ENCODE assay signal across 14 cellular contexts in genomic region chr11:47183969-47184368, GRCh38. TPM values are rescaled to one million over a fixed set of nuclear protein-coding genes. Genes with fewer than 3 reads are reported as not detected.
DNase-seq lines count a peak whose midpoint lies in the region; ATAC-seq and TF ChIP-seq lines count a peak whose summit lies in the region.
"Had no signal": no experiment of that assay in that cellular context is flagged by ENCODE, and none has a peak within 500 bp of the region (broad histone marks: within the 10 kb centered on the region; RNA-seq: fewer than 3 reads in every experiment).

No MANE protein-coding gene starts in this region.

- peak overlapping the region; percentile 92 for H3K4me3 Mint-ChIP-seq in Caco-2 (ENCODE audit: unreplicated experiment)
- peak overlapping the region; percentile 7 for H3K4me3 Mint-ChIP-seq in activated T-helper 1 cell treated with anti-CD3 and anti-CD28 coated beads, Interleukin-12 subunit alpha, Interleukin-12 subunit beta, Interleukin-2, Interleukin-4 antibody, amounts not matched to agents 30 ng/mL and 10 ng/mL and 1 ng/mL, durations not matched to agents 14 hours and 24 hours and 36 hours

- no peak for TF ChIP-seq CTCF in Caco-2 (IDR thresholded peaks at IDR 0.05; ENCODE audit: insufficient read depth in 1 of 2, low read depth in 1 of 2, low read length in 1 of 2, severe bottlenecking in 1 of 2, unreplicated experiment in 1 of 2)

- H3K27me3 ChIP-seq in Caco-2 (replicated peaks; ENCODE audit: control insufficient read depth, insufficient read depth, low read length), result no peaks in the 10 kb centered on the region
- peaks cover 8% of the 10 kb centered on the region for H3K27me3 ChIP-seq in iPS-15b (ENCODE audit: control insufficient read depth, insufficient read depth, low read length)
- peaks cover 5% of the 10 kb centered on the region for H3K27me3 ChIP-seq in rectal smooth muscle tissue (ENCODE audit: control insufficient read depth, insufficient read depth, low read length)
- H3K27me3 ChIP-seq: pancreas had no signal

- peaks cover under 1% of the 10 kb centered on the region for H3K4me1 Mint-ChIP-seq in Caco-2 (ENCODE audit: low read depth, unreplicated experiment)
- peaks cover 5% of the 10 kb centered on the region for H3K4me1 Mint-ChIP-seq in activated T-helper 1 cell treated with anti-CD3 and anti-CD28 coated beads, Interleukin-12 subunit alpha, Interleukin-12 subunit beta, Interleukin-2, Interleukin-4 antibody, amounts not matched to agents 30 ng/mL and 10 ng/mL and 1 ng/mL, durations not matched to agents 14 hours and 24 hours and 36 hours (ENCODE audit: low read depth)

- POLR2A ChIA-PET in Caco-2 (lab: Charles Lee), result interaction anchor here (0.5 to 1.7 kb wide), 2 partner anchors 10 to 69 kb away, joined by 4 to 5 read pairs; no protein-coding TSS in a partner anchor

- H3K36me3 Mint-ChIP-seq in Caco-2 (ENCODE audit: insufficient read depth, unreplicated experiment), result peaks cover 25% of the 10 kb centered on the region
- peaks cover 3% of the 10 kb centered on the region for H3K36me3 Mint-ChIP-seq in activated T-helper 1 cell treated with anti-CD3 and anti-CD28 coated beads, Interleukin-12 subunit alpha, Interleukin-12 subunit beta, Interleukin-2, Interleukin-4 antibody, amounts not matched to agents 30 ng/mL and 10 ng/mL and 1 ng/mL, durations not matched to agents 14 hours and 24 hours and 36 hours (ENCODE audit: low read depth)
- H3K36me3 Mint-ChIP-seq: T-cell had no signal

- ATAC-seq in left lobe of liver, result no peak
- ATAC-seq: GM12878, T-cell had no signal

- peak overlapping the region; percentile 97 for H3K27ac ChIP-seq in rectal smooth muscle tissue (ENCODE audit: low read depth, low read length)

- H3K27ac Mint-ChIP-seq in Caco-2 (ENCODE audit: unreplicated experiment), result no peak overlapping the region
- H3K27ac Mint-ChIP-seq in activated T-helper 1 cell treated with anti-CD3 and anti-CD28 coated beads, Interleukin-12 subunit alpha, Interleukin-12 subunit beta, Interleukin-2, Interleukin-4 antibody, amounts not matched to agents 30 ng/mL and 10 ng/mL and 1 ng/mL, durations not matched to agents 14 hours and 24 hours and 36 hours, result no peak overlapping the region
- H3K27ac Mint-ChIP-seq: T-cell had no signal

- peaks cover 20% of the 10 kb centered on the region for H3K4me1 ChIP-seq in Caco-2
- peaks cover 8% of the 10 kb centered on the region for H3K4me1 ChIP-seq in iPS-15b (ENCODE audit: control insufficient read depth, insufficient read depth, low read length)
- peaks cover 20% of the 10 kb centered on the region for H3K4me1 ChIP-seq in rectal smooth muscle tissue (ENCODE audit: control insufficient read depth, insufficient read depth, low read length)

- TSS peak; percentile 12 for BruUV-seq in Caco-2 (replicated peaks; lab: Mats Ljungman, UMichigan)

- CTCF ChIA-PET in Caco-2 (lab: Charles Lee), result interaction anchor here (0.5 to 4.5 kb wide), 4 partner anchors 10 to 76 kb away, joined by 3 to 31 read pairs (median 8); partner anchors contain the start of gene DDB2

- intact Hi-C loops in Caco-2 (cut with micrococcal nuclease; ENCODE audit: unreplicated experiment), result no loop called here
- intact Hi-C loops in activated T-helper 1 cell treated with anti-CD3 and anti-CD28 coated beads, Interleukin-12 subunit alpha, Interleukin-12 subunit beta, Interleukin-2, Interleukin-4 antibody, amounts not matched to agents 30 ng/mL and 10 ng/mL and 1 ng/mL, durations not matched to agents 14 hours and 24 hours and 36 hours (cut with micrococcal nuclease), result no loop called here

- DNase-seq in Caco-2 (no peak), hippocampal formation (lab: John Stamatoyannopoulos, UW) (no peak), cerebellum (ENCODE audit: low spot score) (no peak), kidney tubule cell (ENCODE audit: low spot score) (no peak), left lobe of liver (ENCODE audit: low spot score) (no peak)
- no peak for DNase-seq in activated T-helper 1 cell treated with anti-CD3 and anti-CD28 coated beads, Interleukin-12 subunit alpha, Interleukin-12 subunit beta, Interleukin-2, Interleukin-4 antibody, amounts not matched to agents 30 ng/mL and 10 ng/mL and 1 ng/mL, durations not matched to agents 14 hours and 24 hours and 36 hours (ENCODE audit: low spot score)
- DNase-seq: activated T-cell treated with anti-CD3 and anti-CD28 coated beads, Interleukin-2, amount 50 U/mL, for 1 hour; NCI-H1092; OCI-M1; T-cell had no signal

- H3K9me3 ChIP-seq in Caco-2, result no peaks in the 10 kb centered on the region
- H3K9me3 ChIP-seq in iPS-15b (ENCODE audit: control insufficient read depth, insufficient read depth, low read length), result no peaks in the 10 kb centered on the region
- H3K9me3 ChIP-seq: pancreas had no signal

- no peaks in the 10 kb centered on the region for H3K27me3 Mint-ChIP-seq in Caco-2 (ENCODE audit: insufficient read depth, unreplicated experiment)
- peaks cover 29% of the 10 kb centered on the region for H3K27me3 Mint-ChIP-seq in activated T-helper 1 cell treated with anti-CD3 and anti-CD28 coated beads, Interleukin-12 subunit alpha, Interleukin-12 subunit beta, Interleukin-2, Interleukin-4 antibody, amounts not matched to agents 30 ng/mL and 10 ng/mL and 1 ng/mL, durations not matched to agents 14 hours and 24 hours and 36 hours (ENCODE audit: insufficient read depth)

- no peak overlapping the region for H3K4me3 ChIP-seq in Caco-2 (ENCODE audit: low read depth, low read length)
- H3K4me3 ChIP-seq in iPS-15b (ENCODE audit: low read depth, low read length), result peak overlapping the region; percentile 74
- H3K4me3 ChIP-seq in rectal smooth muscle tissue (ENCODE audit: low read length), result peak overlapping the region; percentile 68
- H3K4me3 ChIP-seq: GM12878 had no signal

- H3K36me3 ChIP-seq in Caco-2 (ENCODE audit: control insufficient read depth, insufficient read depth, low read length) (peaks cover 4% of the 10 kb centered on the region), iPS-15b (ENCODE audit: control insufficient read depth, insufficient read depth, low read length) (peaks cover 16% of the 10 kb centered on the region), rectal smooth muscle tissue (ENCODE audit: control insufficient read depth, insufficient read depth, low read length) (peaks cover 1% of the 10 kb centered on the region)
- H3K36me3 ChIP-seq: pancreas had no signal

- H3K9me3 Mint-ChIP-seq in Caco-2 (ENCODE audit: unreplicated experiment), result no peaks in the 10 kb centered on the region
- H3K9me3 Mint-ChIP-seq in activated T-helper 1 cell treated with anti-CD3 and anti-CD28 coated beads, Interleukin-12 subunit alpha, Interleukin-12 subunit beta, Interleukin-2, Interleukin-4 antibody, amounts not matched to agents 30 ng/mL and 10 ng/mL and 1 ng/mL, durations not matched to agents 14 hours and 24 hours and 36 hours, result no peaks in the 10 kb centered on the region
- H3K9me3 Mint-ChIP-seq: T-cell had no signal

- H3K9ac ChIP-seq in iPS-15b (ENCODE audit: low read depth, low read length), result no peak overlapping the region
- H3K9ac ChIP-seq in rectal smooth muscle tissue (ENCODE audit: low read length), result no peak overlapping the region

RNA-seq across cellular contexts. Expression of gene PACSIN3, which starts 2.3 kb away (rescaled TPM):
- total RNA-seq in Caco-2 (2022) (72.8 and 76.7 TPM in 2 replicates), cerebellum (2.5 TPM), left lobe of liver (32.8 TPM)
- total RNA-seq in activated T-helper 1 cell treated with anti-CD3 and anti-CD28 coated beads, Interleukin-12 subunit alpha, Interleukin-12 subunit beta, Interleukin-2, Interleukin-4 antibody, amounts not matched to agents 30 ng/mL and 10 ng/mL and 1 ng/mL, durations not matched to agents 14 hours and 24 hours and 36 hours, result 14.5 and 17.0 TPM in 2 replicates

RNA-seq across cellular contexts. Expression of gene ARFGAP2, which starts 7.3 kb away (rescaled TPM):
- 99.9 and 100.0 TPM in 2 replicates for total RNA-seq in Caco-2 (2022)
- 111 and 116 TPM in 2 replicates for total RNA-seq in activated T-helper 1 cell treated with anti-CD3 and anti-CD28 coated beads, Interleukin-12 subunit alpha, Interleukin-12 subunit beta, Interleukin-2, Interleukin-4 antibody, amounts not matched to agents 30 ng/mL and 10 ng/mL and 1 ng/mL, durations not matched to agents 14 hours and 24 hours and 36 hours
- total RNA-seq in cerebellum, result 93.0 TPM
- 77.6 TPM for total RNA-seq in left lobe of liver

RNA-seq across cellular contexts. Expression of gene DDB2, which starts 30.8 kb away (rescaled TPM):
- total RNA-seq in Caco-2 (2022) (42.2 and 43.7 TPM in 2 replicates), cerebellum (8.2 TPM), left lobe of liver (15.4 TPM)
- 134 and 142 TPM in 2 replicates for total RNA-seq in activated T-helper 1 cell treated with anti-CD3 and anti-CD28 coated beads, Interleukin-12 subunit alpha, Interleukin-12 subunit beta, Interleukin-2, Interleukin-4 antibody, amounts not matched to agents 30 ng/mL and 10 ng/mL and 1 ng/mL, durations not matched to agents 14 hours and 24 hours and 36 hours
